ENCODE assay signal across 1 cellular context in genomic region chr14:24439830-24440605, GRCh38.
TF ChIP-seq lines count a peak whose summit lies in the region.

No MANE protein-coding gene starts in this region.

TF ChIP-seq in WTC11, 78 proteins besides CTCF, POLR2A, EP300 and RAD21:
- no peak for TF ChIP-seq SP1 (CRISPR knock-in tag; conservative IDR thresholded peaks at IDR 0.05)
- TF ChIP-seq OVOL2 (CRISPR knock-in tag; IDR thresholded peaks at IDR 0.05; ENCODE audit: borderline replicate concordance), result no peak
- TF ChIP-seq HMGXB4 (CRISPR knock-in tag; IDR thresholded peaks at IDR 0.05), result no peak
- no peak for TF ChIP-seq MAX (CRISPR knock-in tag; IDR thresholded peaks at IDR 0.05)
- no peak for TF ChIP-seq ESRRA (CRISPR knock-in tag; IDR thresholded peaks at IDR 0.05; ENCODE audit: borderline replicate concordance)
- TF ChIP-seq MYBL2 (CRISPR knock-in tag; IDR thresholded peaks at IDR 0.05), result no peak
- TF ChIP-seq NFE2L1 (CRISPR knock-in tag; IDR thresholded peaks at IDR 0.05), result no peak
TF ChIP-seq in WTC11: peak in this region for 0.
